14 cellular contexts compared by ENCODE assay signal in genomic region chr2:84212611-84213314, GRCh38.
A peak's percentile ranks its signal among the peaks of the same experiment; 100 is the strongest.
DNase-seq lines count a peak whose midpoint lies in the region; ATAC-seq and TF ChIP-seq lines count a peak whose summit lies in the region.
"Had no signal": no experiment of that assay in that cellular context is flagged by ENCODE, and none has a peak within 500 bp of the region (broad histone marks: within the 10 kb centered on the region; RNA-seq: fewer than 3 reads in every experiment).

No MANE protein-coding gene starts in this region.

- peaks cover 14% of the 10 kb centered on the region for H3K27me3 Mint-ChIP-seq in activated naive CD4-positive, alpha-beta T cell treated with anti-CD3 and anti-CD28 coated beads for 36 hours (ENCODE audit: low read depth)
- peaks cover 5% of the 10 kb centered on the region for H3K27me3 Mint-ChIP-seq in activated naive CD4-positive, alpha-beta T cell treated with anti-CD3 and anti-CD28 coated beads, Interleukin-2, amount 10 ng/mL, durations not matched to agents 7 days and 5 days

- peak; percentile 88 for ATAC-seq in GM21528 (IDR thresholded peaks at IDR 0.05; ENCODE audit: low FRiP score, unreplicated experiment)
- peak; percentile 93 for ATAC-seq in HG03064 (IDR thresholded peaks at IDR 0.05; ENCODE audit: low read depth, unreplicated experiment)

- intact Hi-C loops in activated naive CD4-positive, alpha-beta T cell treated with anti-CD3 and anti-CD28 coated beads for 36 hours (cut with micrococcal nuclease): no loop called here
- intact Hi-C loops in lower leg skin (cut with DNase I; ENCODE audit: low total_unique reads): no loop called here

- no peak overlapping the region for H3K4me3 Mint-ChIP-seq in activated naive CD4-positive, alpha-beta T cell treated with anti-CD3 and anti-CD28 coated beads for 36 hours
- no peak overlapping the region for H3K4me3 Mint-ChIP-seq in activated naive CD4-positive, alpha-beta T cell treated with anti-CD3 and anti-CD28 coated beads, Interleukin-2, amount 10 ng/mL, durations not matched to agents 7 days and 5 days

- WGBS in lower leg skin, 2 donors: 71 to 80% methylated on average over 5 of the region's 5 CpGs

- H3K9me3 Mint-ChIP-seq in activated naive CD4-positive, alpha-beta T cell treated with anti-CD3 and anti-CD28 coated beads for 36 hours: no peaks in the 10 kb centered on the region
- no peaks in the 10 kb centered on the region for H3K9me3 Mint-ChIP-seq in activated naive CD4-positive, alpha-beta T cell treated with anti-CD3 and anti-CD28 coated beads, Interleukin-2, amount 10 ng/mL, durations not matched to agents 7 days and 5 days

- peak; percentile 22 for DNase-seq in activated naive CD4-positive, alpha-beta T cell treated with anti-CD3 and anti-CD28 coated beads for 36 hours
- no peak for DNase-seq in activated naive CD4-positive, alpha-beta T cell treated with anti-CD3 and anti-CD28 coated beads, Interleukin-2, amount 10 ng/mL, durations not matched to agents 7 days and 5 days
- DNase-seq in lower leg skin (ENCODE audit: low spot score in 2 of 2): no peak
- no peak for DNase-seq in AG08395 (ENCODE audit: low spot score)
- DNase-seq in COLO829 (ENCODE audit: low spot score): no peak
- no peak for DNase-seq in amniotic stem cell (lab: John Stamatoyannopoulos, UW)
- DNase-seq: activated CD4-positive, alpha-beta T cell treated with anti-CD3 and anti-CD28 coated beads, Interleukin-2, amount 50 U/mL, for 1 hour; activated naive CD4-positive, alpha-beta T cell treated with Interleukin-2 at 50 U/mL for 16 hours; central memory CD4-positive, alpha-beta T cell; DMS153; SW 1271 had no signal

- no peak for TF ChIP-seq CTCF in lower leg skin (IDR thresholded peaks at IDR 0.05)

- TF ChIP-seq POLR2A in lower leg skin (IDR thresholded peaks at IDR 0.05): no peak

- H3K4me1 Mint-ChIP-seq in activated naive CD4-positive, alpha-beta T cell treated with anti-CD3 and anti-CD28 coated beads for 36 hours (ENCODE audit: low read depth): no peaks in the 10 kb centered on the region
- H3K4me1 Mint-ChIP-seq in activated naive CD4-positive, alpha-beta T cell treated with anti-CD3 and anti-CD28 coated beads, Interleukin-2, amount 10 ng/mL, durations not matched to agents 7 days and 5 days: no peaks in the 10 kb centered on the region

- H3K4me3 ChIP-seq in lower leg skin (ENCODE audit: low read depth, poor library complexity, severe bottlenecking): no peak overlapping the region
- H3K4me3 ChIP-seq: hepatocyte had no signal

- no peaks in the 10 kb centered on the region for H3K36me3 Mint-ChIP-seq in activated naive CD4-positive, alpha-beta T cell treated with anti-CD3 and anti-CD28 coated beads for 36 hours (ENCODE audit: low read depth)
- no peaks in the 10 kb centered on the region for H3K36me3 Mint-ChIP-seq in activated naive CD4-positive, alpha-beta T cell treated with anti-CD3 and anti-CD28 coated beads, Interleukin-2, amount 10 ng/mL, durations not matched to agents 7 days and 5 days

- CTCF ChIA-PET in activated naive CD4-positive, alpha-beta T cell treated with anti-CD3 and anti-CD28 coated beads for 36 hours (lab: Charles Lee): no interaction called here
- CTCF ChIA-PET in activated naive CD4-positive, alpha-beta T cell treated with anti-CD3 and anti-CD28 coated beads, Interleukin-2, amount 10 ng/mL, durations not matched to agents 7 days and 5 days (lab: Charles Lee): no interaction called here

- no peak overlapping the region for H3K27ac Mint-ChIP-seq in activated naive CD4-positive, alpha-beta T cell treated with anti-CD3 and anti-CD28 coated beads for 36 hours
- H3K27ac Mint-ChIP-seq in activated naive CD4-positive, alpha-beta T cell treated with anti-CD3 and anti-CD28 coated beads, Interleukin-2, amount 10 ng/mL, durations not matched to agents 7 days and 5 days: no peak overlapping the region
